Comparison of ENCODE assay signal across 31 cellular contexts in the genomic region with DNA sequence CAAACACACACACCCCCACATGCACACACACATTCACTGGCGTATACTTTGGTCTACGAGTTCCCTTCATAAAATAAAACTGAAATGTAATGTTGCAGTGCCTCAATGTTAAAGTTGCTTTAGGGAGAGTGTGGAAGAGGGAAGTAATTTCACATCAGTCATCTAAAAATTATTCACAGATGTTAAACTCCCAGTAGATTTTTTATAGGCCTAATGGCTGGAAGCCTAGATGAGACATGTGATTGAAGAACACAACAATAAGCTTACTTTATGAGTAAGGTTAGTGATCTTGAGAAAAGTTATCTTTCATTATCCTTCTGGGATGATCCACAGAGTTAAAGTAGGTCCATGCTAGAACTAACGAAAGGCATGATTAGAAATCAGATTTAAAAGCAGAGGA.
DNase-seq lines count a peak whose midpoint lies in the region; ATAC-seq and TF ChIP-seq lines count a peak whose summit lies in the region.
"Had no signal": no experiment of that assay in that cellular context is flagged by ENCODE, and none has a peak within 500 bp of the region (broad histone marks: within the 10 kb centered on the region; RNA-seq: fewer than 3 reads in every experiment).

No MANE protein-coding gene starts in this region.

- no peak overlapping the region for H3K27ac ChIP-seq in fibroblast of lung (ENCODE audit: insufficient read depth, low read length)
- H3K27ac ChIP-seq: esophagus squamous epithelium, neural progenitor cell, right atrium auricular region, spleen, thyroid gland had no signal

- H3K4me3 ChIP-seq in fibroblast of lung (replicated peaks in 1 of 4; ENCODE audit: control extremely low read depth in 1 of 4, insufficient read depth in 1 of 4, low read depth in 3 of 4, low read length in 4 of 4) (no peak overlapping the region), skeletal muscle cell (ENCODE audit: low read depth, low read length) (no peak overlapping the region)
- H3K4me3 ChIP-seq: esophagus squamous epithelium, neural progenitor cell, right atrium auricular region, spleen, thyroid gland had no signal

- no peak for TF ChIP-seq CTCF in fibroblast of lung (conservative IDR thresholded peaks at IDR 0.05 in 1 of 2, IDR thresholded peaks at IDR 0.05 in 1 of 2; ENCODE audit: low read depth in 1 of 2, low read length in 2 of 2)

- ATAC-seq in HG02870 (IDR thresholded peaks at IDR 0.05; ENCODE audit: unreplicated experiment): no peak
- ATAC-seq: activated naive CD8-positive, alpha-beta T cell treated with anti-CD3 and anti-CD28 coated beads, Interleukin-2, amount 50 U/mL, for 24 hours; left lobe of liver had no signal

- no peaks in the 10 kb centered on the region for H3K27me3 ChIP-seq in fibroblast of lung (ENCODE audit: control insufficient read depth, insufficient read depth, low read length)
- H3K27me3 ChIP-seq: esophagus squamous epithelium, neural progenitor cell, right atrium auricular region, spleen, thyroid gland had no signal

- H3K9ac ChIP-seq in fibroblast of lung (ENCODE audit: insufficient read depth, low read length): no peak overlapping the region
- H3K9ac ChIP-seq: neural progenitor cell had no signal

- H2AFZ ChIP-seq in fibroblast of lung (ENCODE audit: low read length): no peak overlapping the region
- H2AFZ ChIP-seq: neural progenitor cell had no signal

- H3K4me2 ChIP-seq in fibroblast of lung (ENCODE audit: extremely low read depth, insufficient read depth, low read length): no peak overlapping the region
- H3K4me2 ChIP-seq: neural progenitor cell had no signal

- no peaks in the 10 kb centered on the region for H3K4me1 ChIP-seq in fibroblast of lung (ENCODE audit: control insufficient read depth, extremely low read depth, insufficient read depth, low read length)
- H3K4me1 ChIP-seq: esophagus squamous epithelium, neural progenitor cell, right atrium auricular region, spleen, thyroid gland had no signal

- DNase-seq in GM04504 (ENCODE audit: low read depth) (peak; percentile 30), RPMI7951 (ENCODE audit: low read depth) (peak; percentile 56), fibroblast of lung (ENCODE audit: low read depth in 2 of 2) (peak; percentile 3 to 50), skeletal muscle cell (ENCODE audit: low read depth) (peak; percentile 47), H4 (ENCODE audit: low spot score) (no peak), HPDE6-E6E7 (ENCODE audit: extremely low spot score) (no peak)
- DNase-seq: activated CD4-positive, alpha-beta memory T cell treated with anti-CD3 and anti-CD28 coated beads, Interleukin-2, amount 10 ng/mL, durations not matched to agents 7 days and 5 days; activated CD4-positive, CD25-positive, alpha-beta regulatory T cell treated with anti-CD3 and anti-CD28 coated beads, Interleukin-2, amount 50 U/mL, for 72 hours; activated CD8-positive, alpha-beta memory T cell treated with anti-CD3 and anti-CD28 coated beads, Interleukin-2, amount 50 U/mL, for 4 hours; activated naive CD4-positive, alpha-beta T cell; activated naive CD8-positive, alpha-beta T cell treated with anti-CD3 and anti-CD28 coated beads, Interleukin-2, amount 50 U/mL, for 24 hours; C1 segment of cervical spinal cord; cerebellar nuclear complex; dermis blood vessel endothelial cell; DND-41; endodermal cell; esophagus squamous epithelium; GOT3; KBM-7; NCI-H1105; NCI-H2029 treated with DMSO at 0.1 percent for 48 hours; NCI-H526; OCI-M1; SHP77; spleen; T-helper 2 cell; thyroid gland had no signal

- H4K20me1 ChIP-seq in fibroblast of lung (ENCODE audit: control insufficient read depth, extremely low read depth, insufficient read depth, low read length): no peaks in the 10 kb centered on the region

- no peaks in the 10 kb centered on the region for H3K79me2 ChIP-seq in fibroblast of lung (ENCODE audit: control insufficient read depth, insufficient read depth, low read length)

- no peaks in the 10 kb centered on the region for H3K36me3 ChIP-seq in fibroblast of lung (ENCODE audit: control insufficient read depth, insufficient read depth, low read length)
- H3K36me3 ChIP-seq: esophagus squamous epithelium, neural progenitor cell, right atrium auricular region, spleen, thyroid gland had no signal

- H3K9me3 ChIP-seq in fibroblast of lung (ENCODE audit: control insufficient read depth, insufficient read depth, low read depth, low read length): no peaks in the 10 kb centered on the region
- H3K9me3 ChIP-seq: esophagus squamous epithelium, right atrium auricular region, thyroid gland had no signal

Comparison
In these comparisons a context has a peak if more than half of its experiments do, and no peak if none do; other contexts are left out.
1. DNase-seq: peak in GM04504 (single experiment), RPMI7951 (single experiment), fibroblast of lung (2 of 2) and skeletal muscle cell (single experiment); none in H4 (single experiment) and HPDE6-E6E7 (single experiment).